33 cellular contexts compared by ENCODE assay signal in genomic region chr15:34769711-34770110, GRCh38. TPM values are rescaled to one million over a fixed set of nuclear protein-coding genes. Genes with fewer than 3 reads are reported as not detected.
"Had no signal": no experiment of that assay in that cellular context is flagged by ENCODE, and none has a peak within 500 bp of the region (broad histone marks: within the 10 kb centered on the region; RNA-seq: fewer than 3 reads in every experiment).

No MANE protein-coding gene starts in this region.

- ATAC-seq: activated CD8-positive, alpha-beta T cell treated with anti-CD3 and anti-CD28 coated beads for 36 hours; activated naive CD4-positive, alpha-beta T cell treated with anti-CD3 and anti-CD28 coated beads, Interleukin-2, amount 50 U/mL, for 72 hours; activated T-cell treated with anti-CD3 and anti-CD28 coated beads, Interleukin-2, amount 50 U/mL, for 4 hours; activated T-cell treated with anti-CD3 and anti-CD28 coated beads, Interleukin-2, amount 50 U/mL, for 72 hours; activated T-helper 17 cell treated with anti-CD3 and anti-CD28 coated beads, Interleukin-2, amount 50 U/mL, for 72 hours had no signal

- DNase-seq: activated B cell treated with CpG ODN at 0.5 μM for 24 hours; activated CD4-positive, alpha-beta memory T cell treated with anti-CD3 and anti-CD28 coated beads for 36 hours; activated CD4-positive, alpha-beta T cell treated with anti-CD3 and anti-CD28 coated beads for 4 hours; activated CD4-positive, alpha-beta T cell treated with anti-CD3 and anti-CD28 coated beads, Interleukin-2, amount 10 ng/mL, durations not matched to agents 24 days and 14 days; activated CD4-positive, alpha-beta T cell treated with anti-CD3 and anti-CD28 coated beads, Interleukin-2, amount 50 U/mL, for 1 hour; activated CD4-positive, alpha-beta T cell treated with anti-CD3 and anti-CD28 coated beads, Interleukin-2, amount 50 U/mL, for 4 hours; activated CD4-positive, CD25-positive, alpha-beta regulatory T cell treated with anti-CD3 and anti-CD28 coated beads, Interleukin-2, amount 50 U/mL, for 72 hours; activated CD8-positive, alpha-beta memory T cell treated with anti-CD3 and anti-CD28 coated beads, Interleukin-2, amount 50 U/mL, for 4 hours; activated CD8-positive, alpha-beta T cell treated with anti-CD3 and anti-CD28 coated beads for 36 hours; activated effector memory CD4-positive, alpha-beta T cell treated with anti-CD3 and anti-CD28 coated beads, Interleukin-2, amount 50 U/mL, for 16 hours; activated gamma-delta T cell treated with Interleukin-2 at 50 U/mL for 16 hours; activated naive CD4-positive, alpha-beta T cell; activated naive CD4-positive, alpha-beta T cell treated with anti-CD3 and anti-CD28 coated beads for 36 hours; activated naive CD4-positive, alpha-beta T cell treated with anti-CD3 and anti-CD28 coated beads, Interleukin-2, amount 50 U/mL, for 16 hours; activated naive CD8-positive, alpha-beta T cell treated with anti-CD3 and anti-CD28 coated beads for 36 hours; activated T-cell treated with anti-CD3 and anti-CD28 coated beads for 4 hours; activated T-cell treated with anti-CD3 and anti-CD28 coated beads, Interleukin-2, amount 50 U/mL, for 1 hour; activated T-cell treated with anti-CD3 and anti-CD28 coated beads, Interleukin-2, amount 50 U/mL, for 4 hours; activated T-cell treated with anti-CD3 and anti-CD28 coated beads, Interleukin-2, amount 50 U/mL, for 72 hours; adrenal gland; amniotic stem cell; central memory CD4-positive, alpha-beta T cell; T-helper 1 cell; T-helper 2 cell; T-helper 9 cell had no signal

- H3K27me3 ChIP-seq: adrenal gland, ascending aorta, cardiac muscle cell had no signal

- H3K4me1 ChIP-seq: adrenal gland, ascending aorta had no signal

- H3K36me3 ChIP-seq: adrenal gland, ascending aorta, cardiac muscle cell had no signal

- H3K27ac ChIP-seq: adrenal gland, ascending aorta, cardiac muscle cell, VCaP had no signal

- H3K4me3 ChIP-seq: adrenal gland, ascending aorta, cardiac muscle cell had no signal

- H3K9me3 ChIP-seq: adrenal gland, ascending aorta had no signal

RNA-seq across cellular contexts. Expression of gene GJD2, which starts 14.9 kb away (rescaled TPM):
- total RNA-seq: activated B cell treated with CpG ODN at 0.5 μM for 24 hours; activated CD4-positive, alpha-beta memory T cell treated with anti-CD3 and anti-CD28 coated beads for 36 hours; activated CD4-positive, alpha-beta T cell treated with anti-CD3 and anti-CD28 coated beads, Interleukin-2, amount 10 ng/mL, durations not matched to agents 24 days and 14 days; activated CD8-positive, alpha-beta memory T cell treated with anti-CD3 and anti-CD28 coated beads for 36 hours; activated CD8-positive, alpha-beta T cell treated with anti-CD3 and anti-CD28 coated beads for 36 hours; activated naive CD4-positive, alpha-beta T cell treated with anti-CD3 and anti-CD28 coated beads for 36 hours; activated naive CD4-positive, alpha-beta T cell treated with anti-CD3 and anti-CD28 coated beads, Interleukin-2, amount 50 U/mL, for 72 hours; activated naive CD8-positive, alpha-beta T cell treated with anti-CD3 and anti-CD28 coated beads for 36 hours; activated T-cell treated with anti-CD3 and anti-CD28 coated beads, Interleukin-2, amount 50 U/mL, for 4 hours; activated T-cell treated with anti-CD3 and anti-CD28 coated beads, Interleukin-2, amount 50 U/mL, for 72 hours; activated T-helper 1 cell treated with anti-CD3 and anti-CD28 coated beads, Interleukin-12 subunit alpha, Interleukin-12 subunit beta, Interleukin-2, Interleukin-4 antibody, amounts not matched to agents 30 ng/mL and 10 ng/mL and 1 ng/mL, durations not matched to agents 14 hours and 24 hours and 36 hours; activated T-helper 17 cell treated with anti-CD3 and anti-CD28 coated beads, Interleukin-2, amount 50 U/mL, for 72 hours; ascending aorta; bronchial epithelial cell had no signal
- polyA plus RNA-seq: cardiac muscle cell had no signal

RNA-seq across cellular contexts. Expression of gene ACTC1, which starts 25.6 kb away (rescaled TPM):
- total RNA-seq: activated B cell treated with CpG ODN at 0.5 μM for 24 hours; activated CD4-positive, alpha-beta memory T cell treated with anti-CD3 and anti-CD28 coated beads for 36 hours; activated CD4-positive, alpha-beta T cell treated with anti-CD3 and anti-CD28 coated beads, Interleukin-2, amount 10 ng/mL, durations not matched to agents 24 days and 14 days; activated CD8-positive, alpha-beta memory T cell treated with anti-CD3 and anti-CD28 coated beads for 36 hours; activated CD8-positive, alpha-beta T cell treated with anti-CD3 and anti-CD28 coated beads for 36 hours; activated naive CD4-positive, alpha-beta T cell treated with anti-CD3 and anti-CD28 coated beads for 36 hours; activated naive CD4-positive, alpha-beta T cell treated with anti-CD3 and anti-CD28 coated beads, Interleukin-2, amount 50 U/mL, for 72 hours; activated naive CD8-positive, alpha-beta T cell treated with anti-CD3 and anti-CD28 coated beads for 36 hours; activated T-cell treated with anti-CD3 and anti-CD28 coated beads, Interleukin-2, amount 50 U/mL, for 4 hours; activated T-cell treated with anti-CD3 and anti-CD28 coated beads, Interleukin-2, amount 50 U/mL, for 72 hours; activated T-helper 1 cell treated with anti-CD3 and anti-CD28 coated beads, Interleukin-12 subunit alpha, Interleukin-12 subunit beta, Interleukin-2, Interleukin-4 antibody, amounts not matched to agents 30 ng/mL and 10 ng/mL and 1 ng/mL, durations not matched to agents 14 hours and 24 hours and 36 hours; activated T-helper 17 cell treated with anti-CD3 and anti-CD28 coated beads, Interleukin-2, amount 50 U/mL, for 72 hours; bronchial epithelial cell had no signal
